Comparison of ENCODE assay signal across 1 cellular context in genomic region chr12:1830981-1831930, GRCh38.
A peak's percentile ranks its signal among the peaks of the same experiment; 100 is the strongest.
TF ChIP-seq lines count a peak whose summit lies in the region.

No MANE protein-coding gene starts in this region.

TF ChIP-seq in HepG2, 621 proteins besides CTCF, POLR2A, EP300 and RAD21 (continued from another document and continues in another):
- TF ChIP-seq MLXIP (CRISPR knock-in tag; IDR thresholded peaks at IDR 0.05; ENCODE audit: borderline replicate concordance) (peak; percentile 72; the same call in 1 of the 2 replicates), ZNF670 (CRISPR knock-in tag; IDR thresholded peaks at IDR 0.05; ENCODE audit: borderline replicate concordance) (no peak), ARNT (IDR thresholded peaks at IDR 0.05) (no peak), ZNF484 (CRISPR knock-in tag; IDR thresholded peaks at IDR 0.05; ENCODE audit: borderline replicate concordance, low read depth) (no peak), FUBP1 (CRISPR knock-in tag; IDR thresholded peaks at IDR 0.05; ENCODE audit: borderline replicate concordance) (no peak), MAFG (CRISPR knock-in tag; IDR thresholded peaks at IDR 0.05) (no peak), REXO4 (CRISPR knock-in tag; IDR thresholded peaks at IDR 0.05; ENCODE audit: borderline replicate concordance) (no peak), ZFAT (CRISPR knock-in tag; conservative IDR thresholded peaks at IDR 0.05) (no peak), SUZ12 (IDR thresholded peaks at IDR 0.05; ENCODE audit: low read depth, low read length) (no peak), ZNF451 (CRISPR knock-in tag; IDR thresholded peaks at IDR 0.05) (peak; percentile 90; the same call in 1 of the 2 replicates), ZNF749 (CRISPR knock-in tag; IDR thresholded peaks at IDR 0.05; ENCODE audit: borderline replicate concordance) (peak; percentile 72; the same call in 1 of the 2 replicates), ZFP91 (CRISPR knock-in tag; IDR thresholded peaks at IDR 0.05; ENCODE audit: borderline replicate concordance) (peak; percentile 61), IRF9 (CRISPR knock-in tag; IDR thresholded peaks at IDR 0.05; ENCODE audit: borderline replicate concordance) (no peak), ZNF574 (CRISPR knock-in tag; IDR thresholded peaks at IDR 0.05) (peak; percentile 77), KMT2A (CRISPR knock-in tag; IDR thresholded peaks at IDR 0.05) (peak; percentile 43; the same call in 1 of the 2 replicates), BCL3 (CRISPR knock-in tag; IDR thresholded peaks at IDR 0.05) (no peak), ZNF260 (CRISPR knock-in tag; IDR thresholded peaks at IDR 0.05; ENCODE audit: borderline replicate concordance, low read depth) (no peak), ZNF75D (CRISPR knock-in tag; IDR thresholded peaks at IDR 0.05; ENCODE audit: borderline replicate concordance) (peak; percentile 84; the same call in 1 of the 2 replicates), ZSCAN20 (CRISPR knock-in tag; IDR thresholded peaks at IDR 0.05; ENCODE audit: borderline replicate concordance) (peak; percentile 61; the same call in 1 of the 2 replicates), MXD3 (CRISPR knock-in tag; IDR thresholded peaks at IDR 0.05) (peak; percentile 95), ZBTB33 (CRISPR knock-in tag; IDR thresholded peaks at IDR 0.05) (peak; percentile 34; the same call in 1 of the 2 replicates), ZNF839 (CRISPR knock-in tag; IDR thresholded peaks at IDR 0.05; ENCODE audit: borderline replicate concordance) (no peak), NFYB (CRISPR knock-in tag; IDR thresholded peaks at IDR 0.05) (peak; percentile 44), ZSCAN31 (CRISPR knock-in tag; IDR thresholded peaks at IDR 0.05; ENCODE audit: low read depth) (peak; percentile 70; the same call in 1 of the 2 replicates), ZNF784 (CRISPR knock-in tag; IDR thresholded peaks at IDR 0.05; ENCODE audit: borderline replicate concordance) (no peak), CHCHD3 (CRISPR knock-in tag; IDR thresholded peaks at IDR 0.05) (no peak), HOXD1 (CRISPR knock-in tag; IDR thresholded peaks at IDR 0.05) (peak; percentile 52; the same call in 1 of the 2 replicates), POLR2AphosphoS2 (IDR thresholded peaks at IDR 0.05; ENCODE audit: low read depth, low read length) (no peak), ZNF205 (CRISPR knock-in tag; IDR thresholded peaks at IDR 0.05) (peak; percentile 73), SMARCE1 (IDR thresholded peaks at IDR 0.05; ENCODE audit: borderline replicate concordance) (no peak), HMGA1 (CRISPR knock-in tag; conservative IDR thresholded peaks at IDR 0.05) (no peak), ARNT2 (CRISPR knock-in tag; IDR thresholded peaks at IDR 0.05; ENCODE audit: low read depth) (no peak; the same call in 1 of the 2 replicates), CBX1 (IDR thresholded peaks at IDR 0.05; ENCODE audit: low read depth) (no peak), POGK (CRISPR knock-in tag; conservative IDR thresholded peaks at IDR 0.05) (peak; percentile 69; the same call in 1 of the 2 replicates), MIXL1 (CRISPR knock-in tag; IDR thresholded peaks at IDR 0.05) (peak; percentile 78), ZNF281 (CRISPR knock-in tag; IDR thresholded peaks at IDR 0.05; ENCODE audit: borderline replicate concordance) (peak; percentile 66; the same call in 1 of the 2 replicates)
